21 cellular contexts compared by ENCODE assay signal in the genomic region with DNA sequence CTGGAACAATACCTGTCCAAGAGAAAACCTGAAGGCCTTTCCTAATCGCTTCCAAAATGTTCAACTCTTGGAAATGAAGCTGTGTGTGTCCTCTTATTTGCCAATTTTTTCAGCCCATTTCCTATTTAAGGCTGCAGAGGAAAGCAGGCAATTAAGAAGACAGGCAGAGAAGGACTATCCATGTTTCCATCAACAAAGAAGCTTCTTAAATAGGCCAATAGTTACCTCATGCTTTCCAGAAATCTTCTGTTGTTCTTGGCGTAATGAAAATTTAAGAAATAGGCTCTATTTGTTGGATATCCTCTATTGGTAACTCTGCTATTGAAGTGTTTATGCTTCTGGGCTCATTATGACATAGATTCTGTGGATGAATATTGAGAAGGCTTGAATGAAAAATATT.
"Had no signal": no experiment of that assay in that cellular context is flagged by ENCODE, and none has a peak within 500 bp of the region (broad histone marks: within the 10 kb centered on the region; RNA-seq: fewer than 3 reads in every experiment).

No MANE protein-coding gene starts in this region.

- H3K4me1 ChIP-seq: neural progenitor cell, parathyroid adenoma, spleen, testis had no signal

- H3K27me3 Mint-ChIP-seq: activated T-helper 17 cell treated with anti-CD3 and anti-CD28 coated beads, Interleukin-2, amount 50 U/mL, for 72 hours; stimulated activated naive CD8-positive, alpha-beta T cell treated with anti-CD3 and anti-CD28 coated beads, Interleukin-15, amount 100 ng/mL, for 72 hours had no signal

- H3K36me3 ChIP-seq: cardiac muscle cell, neural progenitor cell, spleen had no signal

- H3K9me3 ChIP-seq: testis had no signal

- H3K4me3 ChIP-seq: cardiac muscle cell, dorsolateral prefrontal cortex, lung, neural progenitor cell, SK-N-MC, spleen, testis had no signal

- H3K27ac Mint-ChIP-seq: activated naive CD4-positive, alpha-beta T cell treated with anti-CD3 and anti-CD28 coated beads for 36 hours; activated T-helper 17 cell treated with anti-CD3 and anti-CD28 coated beads, Interleukin-2, amount 50 U/mL, for 72 hours; endodermal cell; immature natural killer cell; neural progenitor cell; stimulated activated naive CD8-positive, alpha-beta T cell treated with anti-CD3 and anti-CD28 coated beads, Interleukin-15, amount 100 ng/mL, for 72 hours had no signal

- H3K9me3 Mint-ChIP-seq: activated naive CD4-positive, alpha-beta T cell treated with anti-CD3 and anti-CD28 coated beads for 36 hours; neural progenitor cell; stimulated activated naive CD8-positive, alpha-beta T cell treated with anti-CD3 and anti-CD28 coated beads, Interleukin-15, amount 100 ng/mL, for 72 hours had no signal

- H3K9ac ChIP-seq: neural progenitor cell, parathyroid adenoma had no signal

- DNase-seq: activated CD4-positive, alpha-beta T cell treated with anti-CD3 and anti-CD28 coated beads for 1 hour; activated CD4-positive, alpha-beta T cell treated with anti-CD3 and anti-CD28 coated beads, Interleukin-2, amount 50 U/mL, for 4 hours; activated naive CD4-positive, alpha-beta T cell treated with anti-CD3 and anti-CD28 coated beads for 36 hours; activated T-cell treated with anti-CD3 and anti-CD28 coated beads for 4 hours; dorsolateral prefrontal cortex; endodermal cell; immature natural killer cell; midbrain; right cardiac atrium; spleen; stimulated activated naive CD8-positive, alpha-beta T cell treated with anti-CD3 and anti-CD28 coated beads, Interleukin-15, amount 100 ng/mL, for 72 hours; T-helper 1 cell; T1000; testis had no signal

- H3K4me3 Mint-ChIP-seq: activated naive CD4-positive, alpha-beta T cell treated with anti-CD3 and anti-CD28 coated beads for 36 hours; activated T-helper 17 cell treated with anti-CD3 and anti-CD28 coated beads, Interleukin-2, amount 50 U/mL, for 72 hours; endodermal cell; immature natural killer cell; neural progenitor cell; stimulated activated naive CD8-positive, alpha-beta T cell treated with anti-CD3 and anti-CD28 coated beads, Interleukin-15, amount 100 ng/mL, for 72 hours had no signal

- H2AFZ ChIP-seq: neural progenitor cell, parathyroid adenoma had no signal

- H3K27me3 ChIP-seq: cardiac muscle cell, dorsolateral prefrontal cortex, neural progenitor cell, spleen, testis had no signal

- H3K4me2 ChIP-seq: neural progenitor cell had no signal

- H3K4me1 Mint-ChIP-seq: activated T-helper 17 cell treated with anti-CD3 and anti-CD28 coated beads, Interleukin-2, amount 50 U/mL, for 72 hours; immature natural killer cell; stimulated activated naive CD8-positive, alpha-beta T cell treated with anti-CD3 and anti-CD28 coated beads, Interleukin-15, amount 100 ng/mL, for 72 hours had no signal

- H3K79me2 ChIP-seq: parathyroid adenoma had no signal

- H3K36me3 Mint-ChIP-seq: immature natural killer cell, neural progenitor cell had no signal

- H3K27ac ChIP-seq: cardiac muscle cell, dorsolateral prefrontal cortex, neural progenitor cell, parathyroid adenoma, SK-N-MC, spleen, testis, VCaP had no signal

- ATAC-seq: activated T-helper 17 cell treated with anti-CD3 and anti-CD28 coated beads, Interleukin-2, amount 50 U/mL, for 72 hours; stimulated activated naive CD8-positive, alpha-beta T cell treated with anti-CD3 and anti-CD28 coated beads, Interleukin-15, amount 100 ng/mL, for 72 hours had no signal
